13 cellular contexts compared by ENCODE assay signal in genomic region chr2:48398285-48399135, GRCh38. TPM values are rescaled to one million over a fixed set of nuclear protein-coding genes. Genes with fewer than 3 reads are reported as not detected.
DNase-seq lines count a peak whose midpoint lies in the region; ATAC-seq and TF ChIP-seq lines count a peak whose summit lies in the region.
"Had no signal": no experiment of that assay in that cellular context is flagged by ENCODE, and none has a peak within 500 bp of the region (broad histone marks: within the 10 kb centered on the region; RNA-seq: fewer than 3 reads in every experiment).

No MANE protein-coding gene starts in this region.

- H3K27me3 ChIP-seq in ectodermal cell (ENCODE audit: control insufficient read depth, insufficient read depth, low read length, poor library complexity, severe bottlenecking) (no peaks in the 10 kb centered on the region), osteoblast (ENCODE audit: insufficient read depth, low read length) (no peaks in the 10 kb centered on the region)
- H3K27me3 ChIP-seq: vagina had no signal

- H3K4me3 ChIP-seq in ectodermal cell (ENCODE audit: insufficient read depth, low read depth, low read length) (no peak overlapping the region), osteoblast (ENCODE audit: insufficient read depth, low read length) (no peak overlapping the region)
- H3K4me3 ChIP-seq: lower lobe of right lung, PC-9, vagina had no signal

- no peak overlapping the region for H3K4me2 ChIP-seq in osteoblast (ENCODE audit: insufficient read depth, low read length)
- H3K4me2 ChIP-seq: PC-9 had no signal

- H3K27ac ChIP-seq in ectodermal cell (ENCODE audit: insufficient read depth, low read depth, low read length, poor library complexity, severe bottlenecking) (peak overlapping the region; percentile 85), osteoblast (ENCODE audit: low read depth, low read length) (no peak overlapping the region)
- H3K27ac ChIP-seq: lower lobe of right lung, PC-9, vagina, VCaP had no signal

- peaks cover 17% of the 10 kb centered on the region for H3K4me1 ChIP-seq in ectodermal cell (ENCODE audit: control insufficient read depth, insufficient read depth, low read length)
- no peaks in the 10 kb centered on the region for H3K4me1 ChIP-seq in osteoblast (ENCODE audit: insufficient read depth, low read length)
- H3K4me1 ChIP-seq: vagina had no signal

- H2AFZ ChIP-seq in osteoblast (ENCODE audit: low read length) = peak overlapping the region; percentile 1

- H3K9me3 ChIP-seq in ectodermal cell (ENCODE audit: control insufficient read depth, low read length) = no peaks in the 10 kb centered on the region
- H3K9me3 ChIP-seq in osteoblast (ENCODE audit: low read depth, low read length) = no peaks in the 10 kb centered on the region
- H3K9me3 ChIP-seq: lower lobe of right lung, vagina had no signal

- no peak for ATAC-seq in GM18873 (IDR thresholded peaks at IDR 0.05; ENCODE audit: low FRiP score, unreplicated experiment)
- ATAC-seq: activated T-cell treated with anti-CD3 and anti-CD28 coated beads, Interleukin-2, amount 50 U/mL, for 4 hours; lower lobe of right lung had no signal

- H3K79me2 ChIP-seq in osteoblast (ENCODE audit: insufficient read depth, low read length) = no peaks in the 10 kb centered on the region

- DNase-seq in NCI-H2171 treated with DMSO at 0.1 percent for 48 hours (lab: John Stamatoyannopoulos, UW) (peak; percentile 6), NCI-H2171 (lab: John Stamatoyannopoulos, UW) (no peak), NCI-H2227 treated with DMSO at 0.1 percent for 48 hours (lab: John Stamatoyannopoulos, UW) (peak; percentile 98), osteoblast (ENCODE audit: insufficient read length, low spot score, missing footprints) (no peak), foreskin melanocyte (no peak), T-helper 1 cell (no peak)
- DNase-seq: activated T-cell treated with anti-CD3 and anti-CD28 coated beads, Interleukin-2, amount 50 U/mL, for 4 hours; lower lobe of right lung; PC-9 had no signal

- no peaks in the 10 kb centered on the region for H4K20me1 ChIP-seq in osteoblast (ENCODE audit: insufficient read depth, low read length)

- no peak for TF ChIP-seq CTCF in osteoblast (IDR thresholded peaks at IDR 0.05; ENCODE audit: extremely low read depth, low read depth, low read length)

- 84 to 87% methylated on average over 7 of the region's 7 CpGs for WGBS in ectodermal cell, 2 experiments

- no peaks in the 10 kb centered on the region for H3K36me3 ChIP-seq in ectodermal cell (ENCODE audit: control insufficient read depth, insufficient read depth, low read length)
- H3K36me3 ChIP-seq in osteoblast (ENCODE audit: insufficient read depth, low read length) = no peaks in the 10 kb centered on the region
- H3K36me3 ChIP-seq: lower lobe of right lung, vagina had no signal

RNA-seq across cellular contexts. Expression of gene PPP1R21, which starts 42.1 kb away (rescaled TPM):
- polyA plus RNA-seq in ectodermal cell (2013, experiment 1 of 4) = 16.8 TPM
- polyA plus RNA-seq in ectodermal cell (2013, experiment 2 of 4) = 17.1 TPM
- 12.5 TPM for polyA plus RNA-seq in ectodermal cell (2013, experiment 3 of 4)
- 17.0 TPM for polyA plus RNA-seq in ectodermal cell (2013, experiment 4 of 4)
- total RNA-seq in osteoblast = 14.5 and 19.2 TPM in 2 replicates

Comparison
In these comparisons a context has a peak if more than half of its experiments do, and no peak if none do; other contexts are left out.
1. DNase-seq: peak in NCI-H2171 treated with DMSO at 0.1 percent for 48 hours (single experiment) and NCI-H2227 treated with DMSO at 0.1 percent for 48 hours (single experiment); none in NCI-H2171 (single experiment), osteoblast (single experiment), foreskin melanocyte (single experiment) and T-helper 1 cell (0 of 5).